ENCODE assay signal across 21 cellular contexts in genomic region chr12:109944561-109944960, GRCh38. TPM values are rescaled to one million over a fixed set of nuclear protein-coding genes. Genes with fewer than 3 reads are reported as not detected.
DNase-seq lines count a peak whose midpoint lies in the region; ATAC-seq, FAIRE-seq and TF ChIP-seq lines count a peak whose summit lies in the region.
"Had no signal": no experiment of that assay in that cellular context is flagged by ENCODE, and none has a peak within 500 bp of the region (broad histone marks: within the 10 kb centered on the region; RNA-seq: fewer than 3 reads in every experiment).

No MANE protein-coding gene starts in this region.

- TF ChIP-seq CTCF in endothelial cell (IDR thresholded peaks at IDR 0.05; ENCODE audit: unreplicated experiment) (no peak), nephron (IDR thresholded peaks at IDR 0.05; ENCODE audit: unreplicated experiment in 3 of 3) (no peak), upper lobe of right lung (IDR thresholded peaks at IDR 0.05) (no peak)

- H3K27me3 ChIP-seq in right cardiac atrium (ENCODE audit: control insufficient read depth, insufficient read depth) = no peaks in the 10 kb centered on the region
- H3K27me3 ChIP-seq in upper lobe of right lung = no peaks in the 10 kb centered on the region
- H3K27me3 ChIP-seq: hepatocyte, neural progenitor cell, Peyer's patch had no signal

- H3K4me1 Mint-ChIP-seq in endothelial cell (ENCODE audit: unreplicated experiment) = peaks cover 38% of the 10 kb centered on the region
- peaks cover 52% of the 10 kb centered on the region for H3K4me1 Mint-ChIP-seq in nephron

- H3K9me3 ChIP-seq in right cardiac atrium (ENCODE audit: control insufficient read depth, low read length) = no peaks in the 10 kb centered on the region
- no peaks in the 10 kb centered on the region for H3K9me3 ChIP-seq in upper lobe of right lung
- H3K9me3 ChIP-seq: Peyer's patch, thoracic aorta had no signal

- H3K4me1 ChIP-seq in right cardiac atrium (ENCODE audit: control insufficient read depth, insufficient read depth, low read length) (peaks cover 15% of the 10 kb centered on the region), upper lobe of right lung (peaks cover 29% of the 10 kb centered on the region)

- H3K9me3 Mint-ChIP-seq in endothelial cell (ENCODE audit: unreplicated experiment) (no peaks in the 10 kb centered on the region), nephron (no peaks in the 10 kb centered on the region)
- H3K9me3 Mint-ChIP-seq: CD8-positive, alpha-beta T cell; neural progenitor cell had no signal

- WGBS in right cardiac atrium = 67% methylated on average over 3 of the region's 3 CpGs

- H3K27me3 Mint-ChIP-seq in endothelial cell (ENCODE audit: unreplicated experiment) (peaks cover 3% of the 10 kb centered on the region), nephron (ENCODE audit: low read depth) (no peaks in the 10 kb centered on the region)

- ATAC-seq in right cardiac atrium (no peak), left cardiac atrium (no peak), upper lobe of right lung (no peak), GM21786 (IDR thresholded peaks at IDR 0.05; ENCODE audit: unreplicated experiment) (no peak)
- ATAC-seq: CD8-positive, alpha-beta T cell; HCT116 had no signal

- peak overlapping the region; percentile 40 for H3K27ac ChIP-seq in right cardiac atrium (ENCODE audit: low read length)
- H3K27ac ChIP-seq in upper lobe of right lung = peak overlapping the region; percentile 12
- H3K27ac ChIP-seq: hepatocyte, neural progenitor cell, Peyer's patch, thoracic aorta had no signal

- H3K4me3 ChIP-seq in right cardiac atrium (ENCODE audit: low read length) (no peak overlapping the region), upper lobe of right lung (no peak overlapping the region)
- H3K4me3 ChIP-seq: hepatocyte, Peyer's patch, thoracic aorta had no signal

- peak overlapping the region; percentile 87 for H3K27ac Mint-ChIP-seq in endothelial cell (ENCODE audit: unreplicated experiment)
- peak overlapping the region; percentile 85 to 94 (median 86) for H3K27ac Mint-ChIP-seq in nephron
- H3K27ac Mint-ChIP-seq: CD8-positive, alpha-beta T cell had no signal

- DNase-seq in right cardiac atrium = no peak
- no peak for DNase-seq in left cardiac atrium
- no peak for DNase-seq in endothelial cell (ENCODE audit: low spot score)
- DNase-seq in upper lobe of right lung = no peak
- DNase-seq in GM12891 (ENCODE audit: insufficient read length, low spot score) = no peak
- no peak for DNase-seq in hypothalamus (lab: John Stamatoyannopoulos, UW)
- DNase-seq: activated gamma-delta T cell treated with Interleukin-2 at 50 U/mL for 16 hours; CD8-positive, alpha-beta T cell; cerebellar nuclear complex; DND-41; effector CD8-positive, alpha-beta T cell; NCI-H1436 treated with DMSO at 0.1 percent for 48 hours; Peyer's patch; stimulated activated CD4-positive, alpha-beta T cell treated with anti-CD3 and anti-CD28 coated beads, Interleukin-15, amount 100 ng/mL, for 24 hours; T-helper 9 cell had no signal

- no peak for FAIRE-seq in GM12891 (lab: Jason Lieb, UNC)

- H3K4me3 Mint-ChIP-seq in endothelial cell (ENCODE audit: unreplicated experiment) = peak overlapping the region; percentile 67
- H3K4me3 Mint-ChIP-seq in nephron = peak overlapping the region in 1 of 3 experiments; percentile 44
- H3K4me3 Mint-ChIP-seq: CD8-positive, alpha-beta T cell had no signal

- peaks cover 47% of the 10 kb centered on the region for H3K36me3 ChIP-seq in upper lobe of right lung
- H3K36me3 ChIP-seq: neural progenitor cell had no signal

- intact Hi-C loops in right cardiac atrium (cut with DNase I) (no loop called here), left cardiac atrium (cut with DNase I) (no loop called here), upper lobe of right lung (cut with DNase I) (no loop called here)

- TF ChIP-seq POLR2A in GM12891 (IDR thresholded peaks at IDR 0.05; ENCODE audit: low read depth, low read length) = no peak

- H3K36me3 Mint-ChIP-seq in endothelial cell (ENCODE audit: low read depth, unreplicated experiment) = peaks cover 17% of the 10 kb centered on the region
- H3K36me3 Mint-ChIP-seq in nephron (ENCODE audit: low read depth) = peaks cover 28% of the 10 kb centered on the region

TF ChIP-seq in GM12891, 5 proteins besides CTCF, POLR2A, EP300 and RAD21:
- TF ChIP-seq SPI1 (IDR thresholded peaks at IDR 0.05; ENCODE audit: low read depth, low read length) = no peak
- TF ChIP-seq PAX5 (IDR thresholded peaks at IDR 0.05; ENCODE audit: insufficient read depth, low read length, severe bottlenecking) = no peak
- TF ChIP-seq POLR2AphosphoS5 (IDR thresholded peaks at IDR 0.05; ENCODE audit: low read depth, low read length) = no peak
- no peak for TF ChIP-seq POU2F2 (IDR thresholded peaks at IDR 0.05; ENCODE audit: low read depth, low read length)
- TF ChIP-seq TAF1 (IDR thresholded peaks at IDR 0.05; ENCODE audit: low read depth, low read length) = no peak

RNA-seq across cellular contexts. Expression of gene TCHP, which starts 44.5 kb away (rescaled TPM):
- total RNA-seq in right cardiac atrium (10 to 100 TPM in 3 of 4 donors, 1 to 10 TPM in 1; 7.1 to 13.5 (median 10.3) TPM), left cardiac atrium (10 to 100 TPM; 10.9 to 11.5 TPM), endothelial cell (ENCODE audit: unreplicated experiment) (20.8 TPM), upper lobe of right lung (16.5 TPM)
- 10.1 TPM for polyA plus RNA-seq in right cardiac atrium
- polyA plus RNA-seq in GM12891 (2012; ENCODE audit: low read depth, missing spikeins) = 8.5 TPM

RNA-seq across cellular contexts. Expression of gene GIT2, which starts 51.6 kb away (rescaled TPM):
- total RNA-seq in right cardiac atrium (10 to 100 TPM; 31.7 to 44.6 (median 35.8) TPM), left cardiac atrium (10 to 100 TPM; 34.5 to 35.3 TPM), endothelial cell (ENCODE audit: unreplicated experiment) (89.1 TPM), upper lobe of right lung (52.1 TPM)
- 17.9 TPM for polyA plus RNA-seq in right cardiac atrium
- 24.6 TPM for polyA plus RNA-seq in GM12891 (2012; ENCODE audit: low read depth, missing spikeins)

RNA-seq across cellular contexts. Expression of gene ANKRD13A, which starts 54.7 kb away (rescaled TPM):
- total RNA-seq in right cardiac atrium = 10 to 100 TPM; 20.5 to 24.7 (median 21.1) TPM
- 9.6 TPM for polyA plus RNA-seq in right cardiac atrium
- total RNA-seq in left cardiac atrium = 10 to 100 TPM; 18.7 to 20.4 TPM
- 55.4 TPM for total RNA-seq in endothelial cell (ENCODE audit: unreplicated experiment)
- 54.0 TPM for total RNA-seq in upper lobe of right lung
- polyA plus RNA-seq in GM12891 (2012; ENCODE audit: low read depth, missing spikeins) = 37.8 TPM
